Comparison of ENCODE assay signal across 1 cellular context in genomic region chr18:60096428-60096827, GRCh38.
TF ChIP-seq lines count a peak whose summit lies in the region.

No MANE protein-coding gene starts in this region.

TF ChIP-seq in GM23338, 12 proteins besides CTCF, POLR2A, EP300 and RAD21:
- TF ChIP-seq REST (IDR thresholded peaks at IDR 0.05; ENCODE audit: unreplicated experiment): no peak
- TF ChIP-seq NANOG (IDR thresholded peaks at IDR 0.05; ENCODE audit: borderline replicate concordance): no peak
- no peak for TF ChIP-seq ETS1 (IDR thresholded peaks at IDR 0.05)
- TF ChIP-seq ZNF114 (CRISPR knock-in tag; IDR thresholded peaks at IDR 0.05): no peak
- TF ChIP-seq POLR2AphosphoS5 (IDR thresholded peaks at IDR 0.05; ENCODE audit: low read depth): no peak
- no peak for TF ChIP-seq STAT1 (IDR thresholded peaks at IDR 0.05; ENCODE audit: unreplicated experiment)
- no peak for TF ChIP-seq CREB1 (CRISPR knock-in tag; IDR thresholded peaks at IDR 0.05; ENCODE audit: low read depth)
- no peak for TF ChIP-seq EZH2 (IDR thresholded peaks at IDR 0.05; ENCODE audit: low read depth, unreplicated experiment)
- TF ChIP-seq ZNF462 (CRISPR knock-in tag; IDR thresholded peaks at IDR 0.05): no peak
- TF ChIP-seq JUNB (IDR thresholded peaks at IDR 0.05; ENCODE audit: unreplicated experiment): no peak
- TF ChIP-seq EZH2phosphoT487 (IDR thresholded peaks at IDR 0.05; ENCODE audit: unreplicated experiment): no peak
- no peak for TF ChIP-seq ZNF331 (CRISPR knock-in tag; IDR thresholded peaks at IDR 0.05; ENCODE audit: low read depth)
